In the genomic region with DNA sequence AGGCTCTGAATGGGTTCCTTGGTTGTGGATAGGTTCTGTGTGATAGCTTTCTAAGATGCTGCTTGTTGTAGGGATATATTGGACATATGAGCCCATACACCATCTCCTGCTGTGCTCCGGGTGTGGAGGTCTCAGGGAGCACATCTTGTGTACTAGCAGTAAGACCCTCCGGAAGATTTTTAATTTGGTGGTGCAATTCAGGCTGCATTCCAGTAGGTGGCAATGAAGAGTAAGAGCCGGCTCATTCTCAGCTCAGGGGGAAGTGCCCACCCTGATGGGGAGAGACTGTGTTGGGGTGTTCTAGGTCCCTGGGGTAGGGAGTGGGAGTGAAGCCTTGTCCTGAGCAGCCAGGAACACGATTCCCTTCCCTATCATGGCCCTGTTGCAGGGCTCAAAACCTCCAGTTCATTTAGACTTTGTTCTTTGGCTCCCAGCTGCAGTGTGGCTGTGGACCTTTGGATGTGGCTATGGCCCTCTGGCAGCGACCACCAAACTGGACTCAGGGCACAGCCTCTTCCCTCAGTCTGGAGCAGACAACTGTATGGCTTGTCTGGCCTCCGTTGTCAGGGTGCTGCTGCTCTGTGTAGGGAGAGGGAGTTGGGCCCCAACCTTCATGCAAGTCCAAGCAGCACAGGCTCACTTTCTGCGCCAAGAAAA, we compare ENCODE assay signal across 8 cellular contexts.
DNase-seq lines count a peak whose midpoint lies in the region; ATAC-seq and TF ChIP-seq lines count a peak whose summit lies in the region.

No MANE protein-coding gene starts in this region.

- peak; percentile 55 for DNase-seq in activated CD8-positive, alpha-beta memory T cell treated with anti-CD3 and anti-CD28 coated beads for 24 hours
- DNase-seq in activated CD8-positive, alpha-beta memory T cell treated with anti-CD3 and anti-CD28 coated beads, Interleukin-2, amount 50 U/mL, for 4 hours: no peak
- DNase-seq in Kasumi-1 (lab: John Stamatoyannopoulos, UW): peak; percentile 37 to 57
- DNase-seq in coronary artery (ENCODE audit: low spot score): no peak
- DNase-seq in progenitor cell of endocrine pancreas (ENCODE audit: low spot score, unreplicated experiment): peak; percentile 15
- DNase-seq in MV-4-11 (lab: John Stamatoyannopoulos, UW): no peak

- no peak for ATAC-seq in activated CD4-positive, CD25-positive, alpha-beta regulatory T cell treated with anti-CD3 and anti-CD28 coated beads, Interleukin-2, amount 50 U/mL, for 24 hours
- ATAC-seq in HG02623 (IDR thresholded peaks at IDR 0.05; ENCODE audit: unreplicated experiment): no peak

- peak; percentile 58 for TF ChIP-seq CTCF in coronary artery (IDR thresholded peaks at IDR 0.05)
- peak; percentile 69 for TF ChIP-seq CTCF in progenitor cell of endocrine pancreas (IDR thresholded peaks at IDR 0.05; ENCODE audit: unreplicated experiment)

- peaks cover 5% of the 10 kb centered on the region for H3K9me3 Mint-ChIP-seq in progenitor cell of endocrine pancreas (ENCODE audit: low read depth)

- H3K27ac ChIP-seq in coronary artery: no peak overlapping the region

- H3K4me3 Mint-ChIP-seq in progenitor cell of endocrine pancreas (ENCODE audit: low read depth): no peak overlapping the region

- H3K27ac Mint-ChIP-seq in progenitor cell of endocrine pancreas: no peak overlapping the region

- no peak overlapping the region for H3K4me3 ChIP-seq in coronary artery

- H3K4me1 Mint-ChIP-seq in progenitor cell of endocrine pancreas (ENCODE audit: low read depth): no peaks in the 10 kb centered on the region

- H3K36me3 Mint-ChIP-seq in progenitor cell of endocrine pancreas (ENCODE audit: insufficient read depth): no peaks in the 10 kb centered on the region

- no peaks in the 10 kb centered on the region for H3K27me3 Mint-ChIP-seq in progenitor cell of endocrine pancreas

Comparison
In these comparisons a context has a peak if more than half of its experiments do, and no peak if none do; other contexts are left out.
1. DNase-seq: peak in activated CD8-positive, alpha-beta memory T cell treated with anti-CD3 and anti-CD28 coated beads for 24 hours (single experiment), Kasumi-1 (2 of 2) and progenitor cell of endocrine pancreas (single experiment); none in activated CD8-positive, alpha-beta memory T cell treated with anti-CD3 and anti-CD28 coated beads, Interleukin-2, amount 50 U/mL, for 4 hours (single experiment), coronary artery (single experiment) and MV-4-11 (single experiment).